ENCODE assay signal across 1 cellular context in genomic region chr5:66139313-66139712, GRCh38.
A peak's percentile ranks its signal among the peaks of the same experiment; 100 is the strongest.
TF ChIP-seq lines count a peak whose summit lies in the region.

No MANE protein-coding gene starts in this region.

TF ChIP-seq in K562, 482 proteins besides CTCF, POLR2A, EP300 and RAD21 (continued from another document):
- TF ChIP-seq USF1 (CRISPR knock-in tag; IDR thresholded peaks at IDR 0.05) (no peak), JUNB (CRISPR knock-in tag; conservative IDR thresholded peaks at IDR 0.05) (no peak), TAF15 (IDR thresholded peaks at IDR 0.05; ENCODE audit: low read depth, low read length) (no peak), ZKSCAN3 (CRISPR knock-in tag; IDR thresholded peaks at IDR 0.05) (peak; percentile 77; the same call in 1 of the 2 replicates), NFIX (CRISPR knock-in tag; IDR thresholded peaks at IDR 0.05; ENCODE audit: low read depth) (no peak), CC2D1A (IDR thresholded peaks at IDR 0.05) (no peak), SMARCE1 (IDR thresholded peaks at IDR 0.05) (no peak), ADNP (tag; IDR thresholded peaks at IDR 0.05) (no peak), TFE3 (CRISPR knock-in tag; IDR thresholded peaks at IDR 0.05) (peak; percentile 38), PML (IDR thresholded peaks at IDR 0.05; ENCODE audit: low read length) (no peak), RNF219 (CRISPR knock-in tag; IDR thresholded peaks at IDR 0.05) (no peak), RBM22 (IDR thresholded peaks at IDR 0.05; ENCODE audit: low read depth, low read length, poor library complexity, severe bottlenecking) (no peak), ZNF445 (CRISPR knock-in tag; IDR thresholded peaks at IDR 0.05; ENCODE audit: low read depth) (no peak), ZNF133 (CRISPR knock-in tag; IDR thresholded peaks at IDR 0.05) (no peak), ARHGAP35 (IDR thresholded peaks at IDR 0.05; ENCODE audit: partially characterized antibody) (no peak), PHF20 (IDR thresholded peaks at IDR 0.05; ENCODE audit: partially characterized antibody) (no peak), ZC3H4 (CRISPR knock-in tag; IDR thresholded peaks at IDR 0.05; ENCODE audit: borderline replicate concordance) (no peak), ZFP91 (CRISPR knock-in tag; IDR thresholded peaks at IDR 0.05) (no peak), NFIC (IDR thresholded peaks at IDR 0.05) (no peak), SMAD3 (CRISPR knock-in tag; conservative IDR thresholded peaks at IDR 0.05) (no peak), SP2 (IDR thresholded peaks at IDR 0.05; ENCODE audit: extremely low read depth, low read depth, low read length, poor library complexity, severe bottlenecking) (no peak), EWSR1 (IDR thresholded peaks at IDR 0.05; ENCODE audit: borderline replicate concordance, low read depth, partially characterized antibody) (no peak), MCM5 (IDR thresholded peaks at IDR 0.05; ENCODE audit: low read depth) (no peak), ATF3 (IDR thresholded peaks at IDR 0.05) (no peak), ATF3 (CRISPR knock-in tag; conservative IDR thresholded peaks at IDR 0.05) (no peak), ZBTB17 (CRISPR knock-in tag; IDR thresholded peaks at IDR 0.05) (no peak), RAD51 (IDR thresholded peaks at IDR 0.05; ENCODE audit: borderline replicate concordance, low read depth) (peak; percentile 79), USF2 (CRISPR knock-in tag; IDR thresholded peaks at IDR 0.05) (peak; percentile 31; the same call in 1 of the 2 replicates), ZNF224 (CRISPR knock-in tag; IDR thresholded peaks at IDR 0.05) (no peak), RFX7 (CRISPR knock-in tag; IDR thresholded peaks at IDR 0.05) (no peak)
